ENCODE assay signal across 8 cellular contexts in genomic region chr7:128104109-128104742, GRCh38.
DNase-seq lines count a peak whose midpoint lies in the region; ATAC-seq and TF ChIP-seq lines count a peak whose summit lies in the region.

No MANE protein-coding gene starts in this region.

- H3K27ac ChIP-seq in iPS DF 6.9 (ENCODE audit: low read length), result no peak overlapping the region

- no CpG with 5 or more reads among the region's 58 CpGs for WGBS in iPS DF 6.9 (ENCODE audit: insufficient coverage, insufficient read length)

- no peaks in the 10 kb centered on the region for H3K36me3 ChIP-seq in iPS DF 6.9 (ENCODE audit: control insufficient read depth, insufficient read depth, low read length)

- no peak for TF ChIP-seq CTCF in GM10248 (IDR thresholded peaks at IDR 0.05; ENCODE audit: control extremely low read depth, extremely low read depth, low read depth, missing control alignments)

- H3K9me3 Mint-ChIP-seq in activated T-helper 2 cell treated with anti-CD3 and anti-CD28 coated beads, Interferon-gamma antibody, Interleukin-2, Interleukin-4, amounts not matched to agents 10 μg/mL and 5 μg/mL and 100 μg/mL, durations not matched to agents 14 hours and 24 hours and 36 hours, result no peaks in the 10 kb centered on the region
- H3K9me3 Mint-ChIP-seq in stimulated activated naive B cell treated with anti-CD40 and anti-IgM and Interleukin-4, amounts not matched to agents 10 μg/mL and 1 μg/mL and 100 μg/mL, for 72 hours, result no peaks in the 10 kb centered on the region

- POLR2A ChIA-PET in GM10248 (lab: Yijun Ruan, JAX), result interaction anchor here (1.0 to 1.2 kb wide), 2 partner anchors 12 to 450 kb away, joined by 3 read pairs; no protein-coding TSS in a partner anchor

- intact Hi-C loops in activated T-helper 2 cell treated with anti-CD3 and anti-CD28 coated beads, Interferon-gamma antibody, Interleukin-2, Interleukin-4, amounts not matched to agents 10 μg/mL and 5 μg/mL and 100 μg/mL, durations not matched to agents 14 hours and 24 hours and 36 hours (cut with micrococcal nuclease), result loop anchor here (5.0 kb wide), 1 partner anchor 33 kb away; no protein-coding TSS in a partner anchor

- peak; percentile 56 for DNase-seq in GM10248 (ENCODE audit: extremely low spot score)
- no peak for DNase-seq in activated T-helper 2 cell treated with anti-CD3 and anti-CD28 coated beads, Interferon-gamma antibody, Interleukin-2, Interleukin-4, amounts not matched to agents 10 μg/mL and 5 μg/mL and 100 μg/mL, durations not matched to agents 14 hours and 24 hours and 36 hours (ENCODE audit: low spot score)
- no peak for DNase-seq in iPS DF 6.9 (ENCODE audit: low read depth, low spot score)
- peak; percentile 27 for DNase-seq in stimulated activated naive B cell treated with anti-CD40 and anti-IgM and Interleukin-4, amounts not matched to agents 10 μg/mL and 1 μg/mL and 100 μg/mL, for 72 hours
- no peak for DNase-seq in kidney glomerular epithelial cell (lab: John Stamatoyannopoulos, UW)
- no peak for DNase-seq in GDM1 (lab: John Stamatoyannopoulos, UW)
- no peak for DNase-seq in NOMO-1 treated with DMSO at 0.1 percent for 48 hours (lab: John Stamatoyannopoulos, UW; ENCODE audit: unreplicated experiment)

- peaks cover 10% of the 10 kb centered on the region for H3K27me3 Mint-ChIP-seq in activated T-helper 2 cell treated with anti-CD3 and anti-CD28 coated beads, Interferon-gamma antibody, Interleukin-2, Interleukin-4, amounts not matched to agents 10 μg/mL and 5 μg/mL and 100 μg/mL, durations not matched to agents 14 hours and 24 hours and 36 hours (ENCODE audit: low read depth)
- no peaks in the 10 kb centered on the region for H3K27me3 Mint-ChIP-seq in stimulated activated naive B cell treated with anti-CD40 and anti-IgM and Interleukin-4, amounts not matched to agents 10 μg/mL and 1 μg/mL and 100 μg/mL, for 72 hours

- H3K27ac Mint-ChIP-seq in activated T-helper 2 cell treated with anti-CD3 and anti-CD28 coated beads, Interferon-gamma antibody, Interleukin-2, Interleukin-4, amounts not matched to agents 10 μg/mL and 5 μg/mL and 100 μg/mL, durations not matched to agents 14 hours and 24 hours and 36 hours, result no peak overlapping the region
- H3K27ac Mint-ChIP-seq in stimulated activated naive B cell treated with anti-CD40 and anti-IgM and Interleukin-4, amounts not matched to agents 10 μg/mL and 1 μg/mL and 100 μg/mL, for 72 hours, result peak overlapping the region; percentile 16

- peak overlapping the region; percentile 84 for H3K4me3 Mint-ChIP-seq in activated T-helper 2 cell treated with anti-CD3 and anti-CD28 coated beads, Interferon-gamma antibody, Interleukin-2, Interleukin-4, amounts not matched to agents 10 μg/mL and 5 μg/mL and 100 μg/mL, durations not matched to agents 14 hours and 24 hours and 36 hours (ENCODE audit: low read depth)
- H3K4me3 Mint-ChIP-seq in stimulated activated naive B cell treated with anti-CD40 and anti-IgM and Interleukin-4, amounts not matched to agents 10 μg/mL and 1 μg/mL and 100 μg/mL, for 72 hours, result peak overlapping the region; percentile 80 to 88

- peak; percentile 17 for ATAC-seq in HG03025 (IDR thresholded peaks at IDR 0.05; ENCODE audit: low FRiP score, unreplicated experiment)
- peak; percentile 20 to 21 for ATAC-seq in stimulated activated naive B cell treated with anti-CD40 and anti-IgM and Interleukin-4, amounts not matched to agents 10 μg/mL and 1 μg/mL and 100 μg/mL, for 72 hours (replicated peaks)

- H3K36me3 Mint-ChIP-seq in activated T-helper 2 cell treated with anti-CD3 and anti-CD28 coated beads, Interferon-gamma antibody, Interleukin-2, Interleukin-4, amounts not matched to agents 10 μg/mL and 5 μg/mL and 100 μg/mL, durations not matched to agents 14 hours and 24 hours and 36 hours (ENCODE audit: low read depth), result no peaks in the 10 kb centered on the region
- H3K36me3 Mint-ChIP-seq in stimulated activated naive B cell treated with anti-CD40 and anti-IgM and Interleukin-4, amounts not matched to agents 10 μg/mL and 1 μg/mL and 100 μg/mL, for 72 hours, result peaks cover 0 to 6% of the 10 kb centered on the region in 2 donors

- CTCF ChIA-PET in GM10248 (lab: Yijun Ruan, JAX), result interaction anchor here (1.2 to 3.9 kb wide), 5 partner anchors 8 to 399 kb away, joined by 3 to 22 read pairs (median 5); no protein-coding TSS in a partner anchor

- peaks cover 14% of the 10 kb centered on the region for H3K27me3 ChIP-seq in iPS DF 6.9 (ENCODE audit: control insufficient read depth, insufficient read depth, low read length)

- 0 out of 2 replicates have a peak, but pooled peaks cover 2% of the 10 kb centered on the region for H3K4me1 ChIP-seq in iPS DF 6.9 (ENCODE audit: control insufficient read depth, insufficient read depth, low read length)

- peaks cover 28% of the 10 kb centered on the region for H3K4me1 Mint-ChIP-seq in activated T-helper 2 cell treated with anti-CD3 and anti-CD28 coated beads, Interferon-gamma antibody, Interleukin-2, Interleukin-4, amounts not matched to agents 10 μg/mL and 5 μg/mL and 100 μg/mL, durations not matched to agents 14 hours and 24 hours and 36 hours (ENCODE audit: low read depth)
- peaks cover 53 to 63% of the 10 kb centered on the region in 2 donors for H3K4me1 Mint-ChIP-seq in stimulated activated naive B cell treated with anti-CD40 and anti-IgM and Interleukin-4, amounts not matched to agents 10 μg/mL and 1 μg/mL and 100 μg/mL, for 72 hours

- H3K9me3 ChIP-seq in iPS DF 6.9 (ENCODE audit: control insufficient read depth, insufficient read depth, low read length), result no peaks in the 10 kb centered on the region

- H3K4me3 ChIP-seq in iPS DF 6.9 (ENCODE audit: low read length), result peak overlapping the region; percentile 11; the same call in 1 of the 2 replicates

Comparison
In these comparisons a context has a peak if more than half of its experiments do, and no peak if none do; other contexts are left out.
1. DNase-seq: peak in GM10248 (single experiment) and stimulated activated naive B cell treated with anti-CD40 and anti-IgM and Interleukin-4, amounts not matched to agents 10 μg/mL and 1 μg/mL and 100 μg/mL, for 72 hours (single experiment); none in activated T-helper 2 cell treated with anti-CD3 and anti-CD28 coated beads, Interferon-gamma antibody, Interleukin-2, Interleukin-4, amounts not matched to agents 10 μg/mL and 5 μg/mL and 100 μg/mL, durations not matched to agents 14 hours and 24 hours and 36 hours (single experiment), iPS DF 6.9 (single experiment), kidney glomerular epithelial cell (single experiment), GDM1 (single experiment) and NOMO-1 treated with DMSO at 0.1 percent for 48 hours (single experiment).